8 cellular contexts compared by ENCODE assay signal in the genomic region with DNA sequence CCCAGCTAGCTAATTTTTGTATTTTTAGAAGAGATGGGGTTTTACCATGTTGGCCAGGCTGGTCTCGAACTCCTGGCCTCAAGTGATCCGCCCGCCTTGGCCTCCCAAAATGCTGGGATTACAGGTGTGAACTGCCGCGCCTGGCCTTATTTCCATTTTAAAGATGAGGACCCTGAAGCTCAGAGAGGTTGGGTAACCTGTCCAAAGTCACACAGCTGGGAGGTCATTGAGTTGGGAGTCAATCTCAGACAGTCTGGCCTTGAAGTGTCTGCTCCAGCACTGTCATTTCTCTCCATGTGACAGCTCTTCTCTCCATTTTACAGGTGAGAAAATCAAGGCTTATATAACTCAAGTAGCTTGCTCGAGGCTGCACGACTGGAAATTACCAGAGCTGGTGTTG.
DNase-seq lines count a peak whose midpoint lies in the region; ATAC-seq and TF ChIP-seq lines count a peak whose summit lies in the region.
"Not testable (repeated sequence)": the region's sequence is repeated elsewhere in the genome, so short reads cannot be mapped to it uniquely, and the experiment has no call there.

No MANE protein-coding gene starts in this region.

- H3K36me3 Mint-ChIP-seq in CD4-positive, alpha-beta T cell (ENCODE audit: low read depth); T-cell; activated CD4-positive, alpha-beta memory T cell treated with anti-CD3 and anti-CD28 coated beads, Interleukin-2, amount 10 ng/mL, durations not matched to agents 7 days and 5 days (ENCODE audit: low read depth); activated naive CD4-positive, alpha-beta T cell treated with anti-CD3 and anti-CD28 coated beads for 36 hours (ENCODE audit: low read depth); naive thymus-derived CD4-positive, alpha-beta T cell: not testable (repeated sequence)
- peaks cover 20% of the 10 kb centered on the region for H3K36me3 Mint-ChIP-seq in central memory CD8-positive, alpha-beta T cell (ENCODE audit: insufficient read depth)
- peaks cover 15% of the 10 kb centered on the region for H3K36me3 Mint-ChIP-seq in stimulated activated naive CD8-positive, alpha-beta T cell treated with anti-CD3 and anti-CD28 coated beads, Interleukin-15, Interleukin-2, amounts not matched to agents 100 ng/mL and 50 ng/mL, for 24 hours (ENCODE audit: low read depth)

- peak overlapping the region; percentile 62 for H3K27ac ChIP-seq in CD4-positive, alpha-beta T cell (ENCODE audit: low read depth, low read length)
- H3K27ac ChIP-seq in Karpas-422 (ENCODE audit: low read length) = not testable (repeated sequence)
- peak overlapping the region; percentile 66 for H3K27ac ChIP-seq in naive thymus-derived CD4-positive, alpha-beta T cell (ENCODE audit: low read depth, low read length)

- peak overlapping the region; percentile 41 for H3K4me2 ChIP-seq in Karpas-422 (ENCODE audit: low read depth, low read length, poor library complexity, severe bottlenecking)

- not testable (repeated sequence) for H3K9me2 ChIP-seq in Karpas-422 (replicated peaks; ENCODE audit: insufficient read depth, low read length)

- peak overlapping the region; percentile 86 for H3K27ac Mint-ChIP-seq in CD4-positive, alpha-beta T cell
- peak overlapping the region; percentile 81 to 85 for H3K27ac Mint-ChIP-seq in T-cell
- peak overlapping the region; percentile 23 for H3K27ac Mint-ChIP-seq in activated CD4-positive, alpha-beta memory T cell treated with anti-CD3 and anti-CD28 coated beads, Interleukin-2, amount 10 ng/mL, durations not matched to agents 7 days and 5 days
- peak overlapping the region; percentile 52 for H3K27ac Mint-ChIP-seq in activated naive CD4-positive, alpha-beta T cell treated with anti-CD3 and anti-CD28 coated beads for 36 hours
- H3K27ac Mint-ChIP-seq in central memory CD8-positive, alpha-beta T cell (ENCODE audit: low read depth) = peak overlapping the region; percentile 74
- H3K27ac Mint-ChIP-seq in naive thymus-derived CD4-positive, alpha-beta T cell = peak overlapping the region; percentile 52 to 97 (median 87)
- peak overlapping the region; percentile 74 for H3K27ac Mint-ChIP-seq in stimulated activated naive CD8-positive, alpha-beta T cell treated with anti-CD3 and anti-CD28 coated beads, Interleukin-15, Interleukin-2, amounts not matched to agents 100 ng/mL and 50 ng/mL, for 24 hours

- CTCF ChIA-PET in CD4-positive, alpha-beta T cell (lab: Charles Lee) = interaction anchor here (1.1 to 2.0 kb wide), 4 partner anchors 9 to 214 kb away, joined by 3 to 9 read pairs (median 5); no protein-coding TSS in a partner anchor
- CTCF ChIA-PET in T-cell (lab: Charles Lee) = interaction anchor here (0.6 to 7.8 kb wide), 7 partner anchors 8 to 274 kb away, joined by 3 to 146 read pairs (median 4); no protein-coding TSS in a partner anchor
- CTCF ChIA-PET in activated CD4-positive, alpha-beta memory T cell treated with anti-CD3 and anti-CD28 coated beads, Interleukin-2, amount 10 ng/mL, durations not matched to agents 7 days and 5 days (lab: Charles Lee) = interaction anchor here (1.3 to 15.6 kb wide), 4 partner anchors 11 to 490 kb away, joined by 7 to 276 read pairs (median 18); no protein-coding TSS in a partner anchor
- CTCF ChIA-PET in activated naive CD4-positive, alpha-beta T cell treated with anti-CD3 and anti-CD28 coated beads for 36 hours (lab: Charles Lee) = interaction anchor here (0.8 to 9.8 kb wide), 7 partner anchors 22 to 210 kb away, joined by 3 to 195 read pairs (median 3); no protein-coding TSS in a partner anchor
- CTCF ChIA-PET in naive thymus-derived CD4-positive, alpha-beta T cell (lab: Charles Lee) = interaction anchor here (0.9 to 14.0 kb wide), 6 partner anchors 8 to 212 kb away, joined by 3 to 224 read pairs (median 8); no protein-coding TSS in a partner anchor

- H3K9ac ChIP-seq in Karpas-422 (ENCODE audit: low read length) = not testable (repeated sequence)

- H3K4me1 ChIP-seq in Karpas-422 (ENCODE audit: low read length) = peaks cover 32% of the 10 kb centered on the region
- H3K4me1 ChIP-seq in naive thymus-derived CD4-positive, alpha-beta T cell (ENCODE audit: control insufficient read depth in 2 of 2, insufficient read depth in 2 of 2, low read length in 2 of 2) = peaks cover 37 to 46% of the 10 kb centered on the region in 2 donors

- H4K20me1 ChIP-seq in Karpas-422 (ENCODE audit: insufficient read depth, low read depth, low read length) = not testable (repeated sequence)

- H3K79me2 ChIP-seq in Karpas-422 (ENCODE audit: low read length) = not testable (repeated sequence)

- H3K36me3 ChIP-seq in Karpas-422 (ENCODE audit: insufficient read depth, low read length); naive thymus-derived CD4-positive, alpha-beta T cell (ENCODE audit: control insufficient read depth in 2 of 3, insufficient read depth in 3 of 3, low read length in 3 of 3): not testable (repeated sequence)

- not testable (repeated sequence) for H2AFZ ChIP-seq in Karpas-422 (ENCODE audit: low read length)

- not testable (repeated sequence) for H3K9me3 ChIP-seq in CD4-positive, alpha-beta T cell (ENCODE audit: control insufficient read depth, low read length); Karpas-422 (ENCODE audit: low read length); naive thymus-derived CD4-positive, alpha-beta T cell (ENCODE audit: control insufficient read depth in 2 of 3, low read length in 3 of 3)

- not testable (repeated sequence) for H3K9me3 Mint-ChIP-seq in CD4-positive, alpha-beta T cell; T-cell; activated CD4-positive, alpha-beta memory T cell treated with anti-CD3 and anti-CD28 coated beads, Interleukin-2, amount 10 ng/mL, durations not matched to agents 7 days and 5 days; activated naive CD4-positive, alpha-beta T cell treated with anti-CD3 and anti-CD28 coated beads for 36 hours; central memory CD8-positive, alpha-beta T cell; naive thymus-derived CD4-positive, alpha-beta T cell; stimulated activated naive CD8-positive, alpha-beta T cell treated with anti-CD3 and anti-CD28 coated beads, Interleukin-15, Interleukin-2, amounts not matched to agents 100 ng/mL and 50 ng/mL, for 24 hours

- TF ChIP-seq CTCF in CD4-positive, alpha-beta T cell (IDR thresholded peaks at IDR 0.05) = not testable (repeated sequence)

- H3K27me3 Mint-ChIP-seq in CD4-positive, alpha-beta T cell; T-cell; activated CD4-positive, alpha-beta memory T cell treated with anti-CD3 and anti-CD28 coated beads, Interleukin-2, amount 10 ng/mL, durations not matched to agents 7 days and 5 days; activated naive CD4-positive, alpha-beta T cell treated with anti-CD3 and anti-CD28 coated beads for 36 hours (ENCODE audit: low read depth); central memory CD8-positive, alpha-beta T cell; naive thymus-derived CD4-positive, alpha-beta T cell; stimulated activated naive CD8-positive, alpha-beta T cell treated with anti-CD3 and anti-CD28 coated beads, Interleukin-15, Interleukin-2, amounts not matched to agents 100 ng/mL and 50 ng/mL, for 24 hours: not testable (repeated sequence)

- intact Hi-C loops in CD4-positive, alpha-beta T cell (cut with DNase I, micrococcal nuclease) = loop anchor here (5.0 kb wide), 2 partner anchors 63 to 153 kb away; no protein-coding TSS in a partner anchor
- intact Hi-C loops in activated naive CD4-positive, alpha-beta T cell treated with anti-CD3 and anti-CD28 coated beads for 36 hours (cut with micrococcal nuclease) = loop anchor here (1.0 to 5.0 kb wide), 5 partner anchors 22 to 337 kb away; partner anchors contain the start of gene PLK1
- intact Hi-C loops in naive thymus-derived CD4-positive, alpha-beta T cell (cut with micrococcal nuclease) = loop anchor here (1.0 to 10.0 kb wide), 9 partner anchors 20 to 340 kb away; partner anchors contain the start of genes PLK1 (in 1 of the 2) and PRKCB (in 1 of the 2)

- not testable (repeated sequence) for DNase-seq in CD4-positive, alpha-beta T cell; Karpas-422; T-cell; activated CD4-positive, alpha-beta memory T cell treated with anti-CD3 and anti-CD28 coated beads, Interleukin-2, amount 10 ng/mL, durations not matched to agents 7 days and 5 days; activated naive CD4-positive, alpha-beta T cell treated with anti-CD3 and anti-CD28 coated beads for 36 hours; central memory CD8-positive, alpha-beta T cell (ENCODE audit: low spot score in 2 of 2); naive thymus-derived CD4-positive, alpha-beta T cell

- H3K27me3 ChIP-seq in CD4-positive, alpha-beta T cell (ENCODE audit: control insufficient read depth, insufficient read depth, low read length); Karpas-422 (ENCODE audit: low read length); naive thymus-derived CD4-positive, alpha-beta T cell (ENCODE audit: control insufficient read depth in 2 of 2, insufficient read depth in 2 of 2, low read length in 2 of 2): not testable (repeated sequence)

- POLR2A ChIA-PET in CD4-positive, alpha-beta T cell (lab: Charles Lee) = interaction anchor here (0.9 to 2.7 kb wide), 5 partner anchors 12 to 151 kb away, joined by 4 to 10 read pairs (median 6); no protein-coding TSS in a partner anchor
- POLR2A ChIA-PET in T-cell (lab: Charles Lee) = not testable (repeated sequence)
- POLR2A ChIA-PET in activated CD4-positive, alpha-beta memory T cell treated with anti-CD3 and anti-CD28 coated beads, Interleukin-2, amount 10 ng/mL, durations not matched to agents 7 days and 5 days (lab: Charles Lee) = interaction anchor here (1.2 to 1.3 kb wide), 2 partner anchors 13 to 65 kb away, joined by 3 to 4 read pairs; no protein-coding TSS in a partner anchor
- POLR2A ChIA-PET in naive thymus-derived CD4-positive, alpha-beta T cell (lab: Charles Lee) = interaction anchor here (1.0 to 1.1 kb wide), 2 partner anchors 8 to 138 kb away, joined by 3 read pairs; no protein-coding TSS in a partner anchor

- H3K4me3 ChIP-seq in Karpas-422 (ENCODE audit: low read length); naive thymus-derived CD4-positive, alpha-beta T cell (ENCODE audit: low read length): not testable (repeated sequence)

- H3K4me1 Mint-ChIP-seq in CD4-positive, alpha-beta T cell (ENCODE audit: low read depth) = peaks cover 59% of the 10 kb centered on the region
- H3K4me1 Mint-ChIP-seq in T-cell = peaks cover 56 to 69% (median 63%) of the 10 kb centered on the region in 3 donors
- H3K4me1 Mint-ChIP-seq in activated CD4-positive, alpha-beta memory T cell treated with anti-CD3 and anti-CD28 coated beads, Interleukin-2, amount 10 ng/mL, durations not matched to agents 7 days and 5 days = peaks cover 35% of the 10 kb centered on the region
- H3K4me1 Mint-ChIP-seq in activated naive CD4-positive, alpha-beta T cell treated with anti-CD3 and anti-CD28 coated beads for 36 hours (ENCODE audit: low read depth) = peaks cover 35% of the 10 kb centered on the region
- peaks cover 70% of the 10 kb centered on the region for H3K4me1 Mint-ChIP-seq in central memory CD8-positive, alpha-beta T cell
- peaks cover 40 to 66% (median 55%) of the 10 kb centered on the region in 7 donors for H3K4me1 Mint-ChIP-seq in naive thymus-derived CD4-positive, alpha-beta T cell
- H3K4me1 Mint-ChIP-seq in stimulated activated naive CD8-positive, alpha-beta T cell treated with anti-CD3 and anti-CD28 coated beads, Interleukin-15, Interleukin-2, amounts not matched to agents 100 ng/mL and 50 ng/mL, for 24 hours (ENCODE audit: low read depth) = peaks cover 69% of the 10 kb centered on the region

- H3K4me3 Mint-ChIP-seq in CD4-positive, alpha-beta T cell; activated CD4-positive, alpha-beta memory T cell treated with anti-CD3 and anti-CD28 coated beads, Interleukin-2, amount 10 ng/mL, durations not matched to agents 7 days and 5 days; activated naive CD4-positive, alpha-beta T cell treated with anti-CD3 and anti-CD28 coated beads for 36 hours; central memory CD8-positive, alpha-beta T cell; stimulated activated naive CD8-positive, alpha-beta T cell treated with anti-CD3 and anti-CD28 coated beads, Interleukin-15, Interleukin-2, amounts not matched to agents 100 ng/mL and 50 ng/mL, for 24 hours: not testable (repeated sequence)
- peak overlapping the region in 1 of 3 donors; percentile 72 for H3K4me3 Mint-ChIP-seq in T-cell
- H3K4me3 Mint-ChIP-seq in naive thymus-derived CD4-positive, alpha-beta T cell = peak overlapping the region in 4 of 10 donors; percentile 24 to 41 (median 30)

- ATAC-seq in CD4-positive, alpha-beta T cell (ENCODE audit: poor library complexity); T-cell (replicated peaks in 1 of 4); central memory CD8-positive, alpha-beta T cell (replicated peaks; ENCODE audit: extremely low read depth, poor library complexity, severe bottlenecking); naive thymus-derived CD4-positive, alpha-beta T cell: not testable (repeated sequence)

Comparison
In these comparisons a context has a peak if more than half of its experiments do, and no peak if none do; other contexts are left out.
1. H3K27ac Mint-ChIP-seq: peak in every context shown above with its lines; median percentile 87 in naive thymus-derived CD4-positive, alpha-beta T cell; 86 in CD4-positive, alpha-beta T cell; 83 in T-cell; 74 in central memory CD8-positive, alpha-beta T cell; 74 in stimulated activated naive CD8-positive, alpha-beta T cell treated with anti-CD3 and anti-CD28 coated beads, Interleukin-15, Interleukin-2, amounts not matched to agents 100 ng/mL and 50 ng/mL, for 24 hours; 52 in activated naive CD4-positive, alpha-beta T cell treated with anti-CD3 and anti-CD28 coated beads for 36 hours; 23 in activated CD4-positive, alpha-beta memory T cell treated with anti-CD3 and anti-CD28 coated beads, Interleukin-2, amount 10 ng/mL, durations not matched to agents 7 days and 5 days.